In the genomic region with DNA sequence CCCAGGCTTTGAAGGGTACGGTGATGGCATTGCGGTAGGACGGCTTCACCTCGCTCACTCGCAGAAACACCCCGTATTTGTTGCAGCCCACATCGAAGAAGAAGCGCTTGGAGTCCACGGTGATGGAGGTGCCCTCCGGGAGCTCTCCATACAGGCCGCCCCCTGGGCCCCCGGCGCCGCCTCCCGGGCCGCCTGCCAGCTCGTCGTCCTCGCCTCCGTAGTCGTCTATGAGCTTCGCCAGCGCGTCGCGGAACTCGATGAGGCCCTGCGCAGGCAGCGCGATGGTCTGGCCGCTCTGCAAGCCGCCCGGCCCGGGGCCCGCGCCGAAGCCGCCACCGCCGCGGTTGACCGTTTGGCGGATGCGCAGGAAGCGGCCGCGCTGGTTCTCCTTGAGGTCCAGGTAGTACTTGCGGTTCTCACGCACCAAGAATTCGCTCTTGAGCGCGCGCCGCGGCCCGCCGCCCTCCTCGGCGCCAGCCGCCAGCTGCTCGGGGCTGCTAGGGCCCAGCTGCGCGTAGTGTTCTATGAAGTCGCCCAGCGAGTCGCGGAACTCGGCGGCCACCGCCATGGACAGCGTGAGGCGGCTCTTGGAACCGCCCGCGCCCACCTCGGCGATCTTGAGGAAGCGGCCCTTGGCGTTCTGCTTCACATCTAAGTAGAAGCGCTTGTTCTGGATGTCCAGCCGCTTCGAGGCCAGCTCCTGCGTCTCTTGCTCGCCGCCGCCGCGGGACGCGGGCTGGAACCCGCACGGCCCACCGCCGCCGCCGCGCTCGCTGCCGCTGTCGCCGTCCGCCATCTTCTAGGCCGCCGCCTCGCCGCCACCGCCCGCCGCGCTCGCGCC, we compare ENCODE assay signal across 1 cellular context.
TF ChIP-seq lines count a peak whose summit lies in the region.

No MANE protein-coding gene starts in this region.

TF ChIP-seq in HCT116, 20 proteins besides CTCF, POLR2A, EP300 and RAD21 (continued from another document):
- TF ChIP-seq MAX (IDR thresholded peaks at IDR 0.05) (no peak), SP1 (IDR thresholded peaks at IDR 0.05; ENCODE audit: low read depth) (no peak), ZBTB33 (IDR thresholded peaks at IDR 0.05; ENCODE audit: extremely low read depth, insufficient replicate concordance, low read length) (no peak), CEBPB (IDR thresholded peaks at IDR 0.05; ENCODE audit: low read depth) (no peak), EGR1 (IDR thresholded peaks at IDR 0.05; ENCODE audit: low read depth) (no peak), CBX3 (IDR thresholded peaks at IDR 0.05; ENCODE audit: low read depth) (no peak), SIN3A (IDR thresholded peaks at IDR 0.05; ENCODE audit: low read depth) (no peak), SRF (IDR thresholded peaks at IDR 0.05; ENCODE audit: low read depth) (no peak), ZFX (IDR thresholded peaks at IDR 0.05) (no peak), POLR2AphosphoS5 (IDR thresholded peaks at IDR 0.05; ENCODE audit: low read depth, low read length) (no peak), FOSL1 (IDR thresholded peaks at IDR 0.05; ENCODE audit: low read depth) (no peak)
- TF ChIP-seq, protein P1, sequence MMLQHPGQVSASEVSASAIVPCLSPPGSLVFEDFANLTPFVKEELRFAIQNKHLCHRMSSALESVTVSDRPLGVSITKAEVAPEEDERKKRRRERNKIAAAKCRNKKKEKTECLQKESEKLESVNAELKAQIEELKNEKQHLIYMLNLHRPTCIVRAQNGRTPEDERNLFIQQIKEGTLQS (IDR thresholded peaks at IDR 0.05): no peak
- TF ChIP-seq, protein P2, sequence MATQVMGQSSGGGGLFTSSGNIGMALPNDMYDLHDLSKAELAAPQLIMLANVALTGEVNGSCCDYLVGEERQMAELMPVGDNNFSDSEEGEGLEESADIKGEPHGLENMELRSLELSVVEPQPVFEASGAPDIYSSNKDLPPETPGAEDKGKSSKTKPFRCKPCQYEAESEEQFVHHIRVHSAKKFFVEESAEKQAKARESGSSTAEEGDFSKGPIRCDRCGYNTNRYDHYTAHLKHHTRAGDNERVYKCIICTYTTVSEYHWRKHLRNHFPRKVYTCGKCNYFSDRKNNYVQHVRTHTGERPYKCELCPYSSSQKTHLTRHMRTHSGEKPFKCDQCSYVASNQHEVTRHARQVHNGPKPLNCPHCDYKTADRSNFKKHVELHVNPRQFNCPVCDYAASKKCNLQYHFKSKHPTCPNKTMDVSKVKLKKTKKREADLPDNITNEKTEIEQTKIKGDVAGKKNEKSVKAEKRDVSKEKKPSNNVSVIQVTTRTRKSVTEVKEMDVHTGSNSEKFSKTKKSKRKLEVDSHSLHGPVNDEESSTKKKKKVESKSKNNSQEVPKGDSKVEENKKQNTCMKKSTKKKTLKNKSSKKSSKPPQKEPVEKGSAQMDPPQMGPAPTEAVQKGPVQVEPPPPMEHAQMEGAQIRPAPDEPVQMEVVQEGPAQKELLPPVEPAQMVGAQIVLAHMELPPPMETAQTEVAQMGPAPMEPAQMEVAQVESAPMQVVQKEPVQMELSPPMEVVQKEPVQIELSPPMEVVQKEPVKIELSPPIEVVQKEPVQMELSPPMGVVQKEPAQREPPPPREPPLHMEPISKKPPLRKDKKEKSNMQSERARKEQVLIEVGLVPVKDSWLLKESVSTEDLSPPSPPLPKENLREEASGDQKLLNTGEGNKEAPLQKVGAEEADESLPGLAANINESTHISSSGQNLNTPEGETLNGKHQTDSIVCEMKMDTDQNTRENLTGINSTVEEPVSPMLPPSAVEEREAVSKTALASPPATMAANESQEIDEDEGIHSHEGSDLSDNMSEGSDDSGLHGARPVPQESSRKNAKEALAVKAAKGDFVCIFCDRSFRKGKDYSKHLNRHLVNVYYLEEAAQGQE (IDR thresholded peaks at IDR 0.05; ENCODE audit: low read depth): no peak
